ENCODE assay signal across 10 cellular contexts in genomic region chr9:31302620-31303418, GRCh38.
DNase-seq lines count a peak whose midpoint lies in the region; ATAC-seq lines count a peak whose summit lies in the region.
"Had no signal": no experiment of that assay in that cellular context is flagged by ENCODE, and none has a peak within 500 bp of the region (broad histone marks: within the 10 kb centered on the region; RNA-seq: fewer than 3 reads in every experiment).

No MANE protein-coding gene starts in this region.

- DNase-seq in activated naive CD8-positive, alpha-beta T cell treated with anti-CD3 and anti-CD28 coated beads, Interleukin-2, amount 10 ng/mL, durations not matched to agents 7 days and 5 days, result no peak
- no peak for DNase-seq in NCI-H1694 treated with DMSO at 0.1 percent for 48 hours (lab: John Stamatoyannopoulos, UW)
- no peak for DNase-seq in occipital lobe (lab: John Stamatoyannopoulos, UW)
- DNase-seq in NCI-H526 (lab: John Stamatoyannopoulos, UW), result no peak
- no peak for DNase-seq in OCI-M2 (lab: John Stamatoyannopoulos, UW; ENCODE audit: unreplicated experiment)
- DNase-seq: activated CD8-positive, alpha-beta memory T cell treated with anti-CD3 and anti-CD28 coated beads, Interleukin-2, amount 10 ng/mL, durations not matched to agents 7 days and 5 days; NCI-H1436 had no signal

- POLR2A ChIA-PET in activated naive CD8-positive, alpha-beta T cell treated with anti-CD3 and anti-CD28 coated beads, Interleukin-2, amount 10 ng/mL, durations not matched to agents 7 days and 5 days (lab: Charles Lee), result no interaction called here

- H3K4me3 Mint-ChIP-seq in activated naive CD8-positive, alpha-beta T cell treated with anti-CD3 and anti-CD28 coated beads, Interleukin-2, amount 10 ng/mL, durations not matched to agents 7 days and 5 days, result peak overlapping the region; percentile 43
- H3K4me3 Mint-ChIP-seq: activated CD8-positive, alpha-beta memory T cell treated with anti-CD3 and anti-CD28 coated beads, Interleukin-2, amount 10 ng/mL, durations not matched to agents 7 days and 5 days had no signal

- ATAC-seq in GM18861 (IDR thresholded peaks at IDR 0.05; ENCODE audit: unreplicated experiment) (peak; percentile 57), GM21381 (IDR thresholded peaks at IDR 0.05; ENCODE audit: unreplicated experiment) (peak; percentile 68), HG03108 (IDR thresholded peaks at IDR 0.05; ENCODE audit: unreplicated experiment) (peak; percentile 68)
- no peak for ATAC-seq in activated naive CD8-positive, alpha-beta T cell treated with anti-CD3 and anti-CD28 coated beads, Interleukin-2, amount 10 ng/mL, durations not matched to agents 7 days and 5 days (ENCODE audit: low read depth)
- ATAC-seq: activated CD8-positive, alpha-beta memory T cell treated with anti-CD3 and anti-CD28 coated beads, Interleukin-2, amount 10 ng/mL, durations not matched to agents 7 days and 5 days had no signal

- no peaks in the 10 kb centered on the region for H3K27me3 Mint-ChIP-seq in activated naive CD8-positive, alpha-beta T cell treated with anti-CD3 and anti-CD28 coated beads, Interleukin-2, amount 10 ng/mL, durations not matched to agents 7 days and 5 days
- H3K27me3 Mint-ChIP-seq: activated CD8-positive, alpha-beta memory T cell treated with anti-CD3 and anti-CD28 coated beads, Interleukin-2, amount 10 ng/mL, durations not matched to agents 7 days and 5 days had no signal

- no peaks in the 10 kb centered on the region for H3K36me3 Mint-ChIP-seq in activated naive CD8-positive, alpha-beta T cell treated with anti-CD3 and anti-CD28 coated beads, Interleukin-2, amount 10 ng/mL, durations not matched to agents 7 days and 5 days
- H3K36me3 Mint-ChIP-seq: activated CD8-positive, alpha-beta memory T cell treated with anti-CD3 and anti-CD28 coated beads, Interleukin-2, amount 10 ng/mL, durations not matched to agents 7 days and 5 days had no signal

- H3K27ac Mint-ChIP-seq in activated naive CD8-positive, alpha-beta T cell treated with anti-CD3 and anti-CD28 coated beads, Interleukin-2, amount 10 ng/mL, durations not matched to agents 7 days and 5 days, result no peak overlapping the region
- H3K27ac Mint-ChIP-seq: activated CD8-positive, alpha-beta memory T cell treated with anti-CD3 and anti-CD28 coated beads, Interleukin-2, amount 10 ng/mL, durations not matched to agents 7 days and 5 days had no signal

- H3K9me3 Mint-ChIP-seq in activated naive CD8-positive, alpha-beta T cell treated with anti-CD3 and anti-CD28 coated beads, Interleukin-2, amount 10 ng/mL, durations not matched to agents 7 days and 5 days, result peaks cover 5% of the 10 kb centered on the region

- H3K4me1 Mint-ChIP-seq in activated naive CD8-positive, alpha-beta T cell treated with anti-CD3 and anti-CD28 coated beads, Interleukin-2, amount 10 ng/mL, durations not matched to agents 7 days and 5 days, result peaks cover 10% of the 10 kb centered on the region
